27 cellular contexts compared by ENCODE assay signal in genomic region chr10:92108120-92108519, GRCh38.
"Had no signal": no experiment of that assay in that cellular context is flagged by ENCODE, and none has a peak within 500 bp of the region (broad histone marks: within the 10 kb centered on the region; RNA-seq: fewer than 3 reads in every experiment).

No MANE protein-coding gene starts in this region.

- H3K4me3 ChIP-seq: neural progenitor cell, ovary, psoas muscle, skin epidermis, smooth muscle cell, spleen, suprapubic skin, testis, tibial artery, transverse colon, upper lobe of right lung, uterus had no signal

- H3K27ac ChIP-seq: neural progenitor cell, ovary, parathyroid adenoma, skin epidermis, spleen, suprapubic skin, testis, tibial artery, transverse colon, upper lobe of right lung, uterus had no signal

- H2AFZ ChIP-seq: neural progenitor cell, parathyroid adenoma had no signal

- H3K27me3 ChIP-seq: neural progenitor cell, ovary, spleen, suprapubic skin, testis, tibial artery, transverse colon, upper lobe of right lung, uterus had no signal

- H3K4me2 ChIP-seq: neural progenitor cell, smooth muscle cell had no signal

- H3K9me3 ChIP-seq: ovary, psoas muscle, spleen, suprapubic skin, testis, tibial artery, transverse colon, upper lobe of right lung, uterus had no signal

- H3K36me3 ChIP-seq: neural progenitor cell, ovary, suprapubic skin, tibial artery, transverse colon, uterus had no signal

- DNase-seq: natural killer cell; occipital lobe; ovary; posterior cingulate gyrus; psoas muscle; right cardiac atrium; spleen; stimulated activated CD4-positive, alpha-beta T cell treated with anti-CD3 and anti-CD28 coated beads, Interleukin-12 subunit alpha, Interleukin-12 subunit beta, amount 100 ng/mL, for 4 hours; stimulated activated CD4-positive, alpha-beta T cell treated with anti-CD3 and anti-CD28 coated beads, Interleukin-1b, Interleukin-23, amount 100 ng/mL, for 48 hours; stimulated activated CD4-positive, alpha-beta T cell treated with anti-CD3 and anti-CD28 coated beads, Interleukin-4, amount 100 ng/mL, for 1 hour; stimulated activated CD4-positive, alpha-beta T cell treated with anti-CD3 and anti-CD28 coated beads, Interleukin-4, amount 100 ng/mL, for 4 hours; stimulated activated CD8-positive, alpha-beta memory T cell treated with anti-CD3 and anti-CD28 coated beads, Interleukin-4, amount 100 ng/mL, for 48 hours; stimulated activated naive CD4-positive, alpha-beta T cell; stimulated activated naive CD8-positive, alpha-beta T cell treated with anti-CD3 and anti-CD28 coated beads, Interleukin-15, amount 100 ng/mL, for 72 hours; stimulated activated naive CD8-positive, alpha-beta T cell treated with anti-CD3 and anti-CD28 coated beads, Interleukin-15, Interleukin-2, amounts not matched to agents 100 U/mL and 50 U/mL, for 24 hours; substantia nigra; testis; tibial artery; transverse colon; upper lobe of right lung; uterus had no signal

- H3K4me1 ChIP-seq: neural progenitor cell, testis, uterus had no signal

- H3K9ac ChIP-seq: neural progenitor cell, parathyroid adenoma had no signal

- ATAC-seq: natural killer cell; stimulated activated memory B cell treated with anti-CD40 and anti-IgM and Interleukin-4, amounts not matched to agents 10 μg/mL and 1 μg/mL and 100 μg/mL, for 72 hours; stimulated activated naive CD8-positive, alpha-beta T cell treated with anti-CD3 and anti-CD28 coated beads, Interleukin-15, amount 100 ng/mL, for 72 hours; stimulated activated naive CD8-positive, alpha-beta T cell treated with anti-CD3 and anti-CD28 coated beads, Interleukin-15, Interleukin-2, amounts not matched to agents 100 U/mL and 50 U/mL, for 24 hours; upper lobe of right lung had no signal
